ENCODE assay signal across 26 cellular contexts in the genomic region with DNA sequence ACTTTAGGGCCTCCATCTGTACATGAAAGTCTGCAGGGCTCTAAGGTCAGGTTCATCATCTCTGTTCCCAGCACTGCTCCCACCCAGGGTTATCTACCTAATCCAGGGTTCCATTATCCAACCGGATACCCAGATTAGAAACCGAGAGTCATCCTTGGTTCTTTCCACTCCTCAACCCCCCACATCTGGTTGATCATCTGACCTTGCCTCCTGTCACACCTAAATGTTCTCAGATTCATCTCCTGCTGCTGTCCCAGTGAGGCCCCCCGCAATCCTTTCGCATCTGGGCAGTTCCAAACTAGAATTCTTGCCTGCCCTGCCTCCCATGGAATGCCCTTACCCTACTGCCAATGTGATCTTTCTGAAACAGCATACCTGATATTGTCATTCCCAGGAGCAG.
DNase-seq lines count a peak whose midpoint lies in the region; ATAC-seq, FAIRE-seq and TF ChIP-seq lines count a peak whose summit lies in the region.
"Had no signal": no experiment of that assay in that cellular context is flagged by ENCODE, and none has a peak within 500 bp of the region (broad histone marks: within the 10 kb centered on the region; RNA-seq: fewer than 3 reads in every experiment).

No MANE protein-coding gene starts in this region.

- H2AFZ ChIP-seq in IMR-90 (replicated peaks; ENCODE audit: low read length, poor library complexity) (no peak overlapping the region), K562 (ENCODE audit: low read depth, low read length) (no peak overlapping the region)

- H3K27me3 Mint-ChIP-seq in activated CD4-positive, alpha-beta T cell treated with anti-CD3 and anti-CD28 coated beads, Interleukin-2, amount 10 ng/mL, durations not matched to agents 24 days and 14 days: no peaks in the 10 kb centered on the region
- H3K27me3 Mint-ChIP-seq in activated CD4-positive, alpha-beta T cell treated with anti-CD3 and anti-CD28 coated beads, Interleukin-2, amount 10 ng/mL, durations not matched to agents 7 days and 5 days: no peaks in the 10 kb centered on the region
- H3K27me3 Mint-ChIP-seq: IgD-negative memory B cell had no signal

- 100% methylated on average over 4 of the region's 4 CpGs; no CpG with 5 or more reads in 1 of the 2 experiments for WGBS in IMR-90 (ENCODE audit: extremely low coverage in 2 of 2, insufficient read length in 1 of 2), 2 experiments
- 28% methylated on average over 4 of the region's 4 CpGs for WGBS in K562 (ENCODE audit: insufficient coverage, low coverage, missing lambda C conversion rate)
- 98% methylated on average over 4 of the region's 4 CpGs for WGBS in esophagus muscularis mucosa

- no peak overlapping the region for H3K14ac ChIP-seq in IMR-90 (replicated peaks; ENCODE audit: low read depth, low read length)

- no peak for ATAC-seq in IMR-90 (ENCODE audit: low read depth)
- peak; percentile 80 for ATAC-seq in K562
- ATAC-seq in activated CD4-positive, CD25-positive, alpha-beta regulatory T cell treated with anti-CD3 and anti-CD28 coated beads, Interleukin-2, amount 50 U/mL, for 24 hours: no peak
- ATAC-seq: HCT116 had no signal

- no peak overlapping the region for H3K4me3 Mint-ChIP-seq in activated CD4-positive, alpha-beta T cell treated with anti-CD3 and anti-CD28 coated beads, Interleukin-2, amount 10 ng/mL, durations not matched to agents 24 days and 14 days
- H3K4me3 Mint-ChIP-seq in activated CD4-positive, alpha-beta T cell treated with anti-CD3 and anti-CD28 coated beads, Interleukin-2, amount 10 ng/mL, durations not matched to agents 7 days and 5 days: no peak overlapping the region
- H3K4me3 Mint-ChIP-seq: IgD-negative memory B cell had no signal

- no peaks in the 10 kb centered on the region for H4K20me1 ChIP-seq in IMR-90 (ENCODE audit: insufficient read depth, low read length)
- no peaks in the 10 kb centered on the region for H4K20me1 ChIP-seq in K562 (replicated peaks; ENCODE audit: control insufficient read depth, insufficient read depth, low read length)

- no peak overlapping the region for H4K91ac ChIP-seq in IMR-90 (ENCODE audit: insufficient read depth, low read depth, low read length)

- dilution Hi-C loops in IMR-90 (cut with HindIII; ENCODE audit: low sequenced_read_pairs, unreplicated experiment): no loop called here

- H2BK15ac ChIP-seq in IMR-90 (ENCODE audit: low read depth, low read length): no peak overlapping the region

- H3K9me3 Mint-ChIP-seq in activated CD4-positive, alpha-beta T cell treated with anti-CD3 and anti-CD28 coated beads, Interleukin-2, amount 10 ng/mL, durations not matched to agents 24 days and 14 days: no peaks in the 10 kb centered on the region
- H3K9me3 Mint-ChIP-seq in activated CD4-positive, alpha-beta T cell treated with anti-CD3 and anti-CD28 coated beads, Interleukin-2, amount 10 ng/mL, durations not matched to agents 7 days and 5 days: no peaks in the 10 kb centered on the region
- H3K9me3 Mint-ChIP-seq: IgD-negative memory B cell had no signal

- H2AK9ac ChIP-seq in IMR-90 (replicated peaks; ENCODE audit: low read depth, low read length, poor library complexity): peak overlapping the region; percentile 15

- CTCF ChIA-PET in activated CD4-positive, alpha-beta T cell treated with anti-CD3 and anti-CD28 coated beads, Interleukin-2, amount 10 ng/mL, durations not matched to agents 7 days and 5 days (lab: Charles Lee): no interaction called here
- CTCF ChIA-PET in IMR-90 (lab: Yijun Ruan, JAX): no interaction called here
- CTCF ChIA-PET in K562 (lab: Yijun Ruan, JAX; ENCODE audit: low intra/inter-chr PET ratio): no interaction called here

- H3K18ac ChIP-seq in IMR-90 (ENCODE audit: low read depth, low read length): no peak overlapping the region

- intact Hi-C loops in activated CD4-positive, alpha-beta T cell treated with anti-CD3 and anti-CD28 coated beads, Interleukin-2, amount 10 ng/mL, durations not matched to agents 24 days and 14 days (cut with micrococcal nuclease): no loop called here
- intact Hi-C loops in IMR-90 (cut with micrococcal nuclease): no loop called here
- intact Hi-C loops in K562 (cut with micrococcal nuclease): loop anchor here (5.0 kb wide), 1 partner anchor 56 kb away; no protein-coding TSS in a partner anchor
- intact Hi-C loops in esophagus muscularis mucosa (cut with DNase I): no loop called here

- DNase-seq in activated CD4-positive, alpha-beta T cell treated with anti-CD3 and anti-CD28 coated beads, Interleukin-2, amount 10 ng/mL, durations not matched to agents 24 days and 14 days: no peak
- no peak for DNase-seq in activated CD4-positive, alpha-beta T cell treated with anti-CD3 and anti-CD28 coated beads, Interleukin-2, amount 10 ng/mL, durations not matched to agents 7 days and 5 days
- DNase-seq in IMR-90: no peak
- peak; percentile 40 to 85 (median 58) for DNase-seq in K562 (ENCODE audit: extremely low read depth in 1 of 4, low spot score in 3 of 4)
- peak; percentile 64 for DNase-seq in esophagus muscularis mucosa (ENCODE audit: extremely low spot score)
- DNase-seq in stimulated activated CD4-positive, alpha-beta T cell treated with anti-CD3 and anti-CD28 coated beads, Interleukin-1b, Interleukin-23, amount 100 ng/mL, for 48 hours: no peak
- DNase-seq in GM12891 (ENCODE audit: insufficient read length, low spot score): no peak
- DNase-seq: 8988T, ACHN, Calu3, DMS79 treated with DMSO at 0.1 percent for 48 hours, GF-D8, NCI-H1092, NCI-H1417 treated with DMSO at 0.1 percent for 48 hours, NCI-H1694 treated with DMSO at 0.1 percent for 48 hours, NCI-H2081, NCI-H2227 treated with DMSO at 0.1 percent for 48 hours, NCI-H510A, NCI-H69, RPMI8226, SHP77 treated with DMSO at 0.1 percent for 48 hours had no signal

- FAIRE-seq in K562 (lab: Jason Lieb, UNC) (peak; percentile 84), GM12891 (lab: Jason Lieb, UNC) (no peak)
- FAIRE-seq: GM12892, GM19239 had no signal

- TF ChIP-seq CTCF in IMR-90 (conservative IDR thresholded peaks at IDR 0.05; ENCODE audit: low read depth, low read length) (no peak), K562 (IDR thresholded peaks at IDR 0.05 in 2 of 3, conservative IDR thresholded peaks at IDR 0.05 in 1 of 3; ENCODE audit: insufficient read depth in 2 of 3, low read depth in 1 of 3, low read length in 3 of 3) (no peak), esophagus muscularis mucosa (IDR thresholded peaks at IDR 0.05) (no peak)

- H2BK120ac ChIP-seq in IMR-90 (ENCODE audit: low read depth, low read length): no peak overlapping the region

- H3K9ac ChIP-seq in IMR-90 (ENCODE audit: low read depth, low read length): no peak overlapping the region
- no peak overlapping the region for H3K9ac ChIP-seq in K562 (ENCODE audit: insufficient read depth in 1 of 2, low read depth in 2 of 2, low read length in 2 of 2)

- peaks cover 24% of the 10 kb centered on the region for H3K9me1 ChIP-seq in IMR-90 (ENCODE audit: insufficient read depth, low read length)
- H3K9me1 ChIP-seq in K562 (ENCODE audit: control insufficient read depth, insufficient read depth, low read length): no peaks in the 10 kb centered on the region

- no peak overlapping the region for H3K4me2 ChIP-seq in IMR-90 (ENCODE audit: low read depth, low read length)
- peak overlapping the region; percentile 61; the same call in 1 of the 2 replicates for H3K4me2 ChIP-seq in K562 (ENCODE audit: insufficient read depth, low read length)

- H3K4ac ChIP-seq in IMR-90 (ENCODE audit: low read depth, low read length): no peak overlapping the region

- no peak overlapping the region for H3K56ac ChIP-seq in IMR-90 (ENCODE audit: extremely low read depth, insufficient read depth, low read length)

- in situ Hi-C loops in IMR-90 (cut with MboI; ENCODE audit: low sequenced_read_pairs): no loop called here
- in situ Hi-C loops in K562 (cut with MboI): no loop called here

- no peaks in the 10 kb centered on the region for H3K4me1 ChIP-seq in IMR-90 (ENCODE audit: control insufficient read depth, insufficient read depth, low read length)
- H3K4me1 ChIP-seq in K562 (replicated peaks in 1 of 2; ENCODE audit: control insufficient read depth in 2 of 2, insufficient read depth in 2 of 2, low read length in 2 of 2): peaks cover 8 to 30% of the 10 kb centered on the region in 2 experiments; a peak in 3 of 5 replicates
- H3K4me1 ChIP-seq in esophagus muscularis mucosa: no peaks in the 10 kb centered on the region

- H3K79me2 ChIP-seq in K562 (ENCODE audit: control insufficient read depth, insufficient read depth, low read length): no peaks in the 10 kb centered on the region

- H3K9me3 ChIP-seq in IMR-90 (ENCODE audit: control insufficient read depth, insufficient read depth, low read length) (no peaks in the 10 kb centered on the region), K562 (replicated peaks; ENCODE audit: control insufficient read depth, insufficient read depth, low read depth, low read length) (no peaks in the 10 kb centered on the region), esophagus muscularis mucosa (no peaks in the 10 kb centered on the region)

- TF ChIP-seq RAD21 in IMR-90 (IDR thresholded peaks at IDR 0.05; ENCODE audit: low read length) (no peak), K562 (CRISPR knock-in tag; conservative IDR thresholded peaks at IDR 0.05 in 1 of 2, IDR thresholded peaks at IDR 0.05 in 1 of 2) (no peak)

- peaks cover 44% of the 10 kb centered on the region for H3K36me3 ChIP-seq in IMR-90 (ENCODE audit: control insufficient read depth, insufficient read depth, low read length)
- peaks cover 59% of the 10 kb centered on the region for H3K36me3 ChIP-seq in K562 (ENCODE audit: control insufficient read depth, insufficient read depth, low read length)
- peaks cover 32 to 86% (median 73%) of the 10 kb centered on the region in 4 donors for H3K36me3 ChIP-seq in esophagus muscularis mucosa

- H3K36me3 Mint-ChIP-seq in activated CD4-positive, alpha-beta T cell treated with anti-CD3 and anti-CD28 coated beads, Interleukin-2, amount 10 ng/mL, durations not matched to agents 24 days and 14 days (ENCODE audit: low read depth): peaks cover 43% of the 10 kb centered on the region
- peaks cover 16% of the 10 kb centered on the region for H3K36me3 Mint-ChIP-seq in activated CD4-positive, alpha-beta T cell treated with anti-CD3 and anti-CD28 coated beads, Interleukin-2, amount 10 ng/mL, durations not matched to agents 7 days and 5 days (ENCODE audit: low read depth)

- POLR2A ChIA-PET in activated CD4-positive, alpha-beta T cell treated with anti-CD3 and anti-CD28 coated beads, Interleukin-2, amount 10 ng/mL, durations not matched to agents 7 days and 5 days (lab: Charles Lee): no interaction called here
- POLR2A ChIA-PET in IMR-90 (lab: Charles Lee; ENCODE audit: unreplicated experiment): no interaction called here
- POLR2A ChIA-PET in K562 (lab: Yijun Ruan, JAX): interaction anchor here (0.6 to 0.8 kb wide), 3 partner anchors 39 to 105 kb away, joined by 3 to 4 read pairs (median 3); no protein-coding TSS in a partner anchor

- H3K27me3 ChIP-seq in IMR-90 (ENCODE audit: control insufficient read depth, insufficient read depth, low read length): no peaks in the 10 kb centered on the region
- no peaks in the 10 kb centered on the region for H3K27me3 ChIP-seq in K562 (ENCODE audit: control insufficient read depth in 2 of 2, insufficient read depth in 2 of 2, low read length in 2 of 2)
- no peaks in the 10 kb centered on the region for H3K27me3 ChIP-seq in esophagus muscularis mucosa

- H3K23ac ChIP-seq in IMR-90 (ENCODE audit: low read depth, low read length): no peak overlapping the region

- peak; percentile 92 for TF ChIP-seq EP300 in K562 (IDR thresholded peaks at IDR 0.05; ENCODE audit: low read length)
- TF ChIP-seq EP300 in esophagus muscularis mucosa (IDR thresholded peaks at IDR 0.05): no peak

- no peak overlapping the region for H4K5ac ChIP-seq in IMR-90 (ENCODE audit: low read depth, low read length)

- H4K8ac ChIP-seq in IMR-90 (ENCODE audit: low read depth in 2 of 2, low read length in 2 of 2): no peak overlapping the region

- H2BK5ac ChIP-seq in IMR-90 (ENCODE audit: low read depth, low read length, poor library complexity, severe bottlenecking): no peak overlapping the region

- no peak overlapping the region for H3K27ac ChIP-seq in IMR-90 (ENCODE audit: insufficient read depth, low read length)
- no peak overlapping the region; the same call in 2 of the 3 replicates for H3K27ac ChIP-seq in K562 (ENCODE audit: extremely low read depth, low read depth, low read length)
- no peak overlapping the region for H3K27ac ChIP-seq in esophagus muscularis mucosa (replicated peaks in 1 of 4)

- peaks cover 21% of the 10 kb centered on the region for H3K4me1 Mint-ChIP-seq in activated CD4-positive, alpha-beta T cell treated with anti-CD3 and anti-CD28 coated beads, Interleukin-2, amount 10 ng/mL, durations not matched to agents 24 days and 14 days
- no peaks in the 10 kb centered on the region for H3K4me1 Mint-ChIP-seq in activated CD4-positive, alpha-beta T cell treated with anti-CD3 and anti-CD28 coated beads, Interleukin-2, amount 10 ng/mL, durations not matched to agents 7 days and 5 days
- H3K4me1 Mint-ChIP-seq: IgD-negative memory B cell had no signal

- H2AK5ac ChIP-seq in IMR-90 (ENCODE audit: low read depth, low read length): no peak overlapping the region

- TF ChIP-seq POLR2A in IMR-90 (IDR thresholded peaks at IDR 0.05; ENCODE audit: low read depth, low read length): no peak
- TF ChIP-seq POLR2A in K562 (conservative IDR thresholded peaks at IDR 0.05): no peak
- no peak for TF ChIP-seq POLR2A in esophagus muscularis mucosa (IDR thresholded peaks at IDR 0.05; ENCODE audit: low read depth)
- TF ChIP-seq POLR2A in GM12891 (IDR thresholded peaks at IDR 0.05; ENCODE audit: low read depth, low read length): no peak

- H3K79me1 ChIP-seq in IMR-90 (ENCODE audit: low read depth in 1 of 2, low read length in 2 of 2): peaks cover 6 to 18% of the 10 kb centered on the region in 2 experiments

- H2BK20ac ChIP-seq in IMR-90 (ENCODE audit: low read depth, low read length): no peak overlapping the region

- no TSS peak for BruUV-seq in IMR-90 (replicated peaks; lab: Mats Ljungman, UMichigan)
- BruUV-seq in K562 (replicated peaks; lab: Mats Ljungman, UMichigan): no TSS peak

- peak overlapping the region; percentile 35 for H3K27ac Mint-ChIP-seq in activated CD4-positive, alpha-beta T cell treated with anti-CD3 and anti-CD28 coated beads, Interleukin-2, amount 10 ng/mL, durations not matched to agents 24 days and 14 days
- H3K27ac Mint-ChIP-seq in activated CD4-positive, alpha-beta T cell treated with anti-CD3 and anti-CD28 coated beads, Interleukin-2, amount 10 ng/mL, durations not matched to agents 7 days and 5 days: no peak overlapping the region
- H3K27ac Mint-ChIP-seq: IgD-negative memory B cell had no signal

- no peak overlapping the region for H3K4me3 ChIP-seq in IMR-90 (ENCODE audit: insufficient read depth, low read depth, low read length)
- no peak overlapping the region for H3K4me3 ChIP-seq in K562
- no peak overlapping the region for H3K4me3 ChIP-seq in esophagus muscularis mucosa

Comparison
In these comparisons a context has a peak if more than half of its experiments do, and no peak if none do; other contexts are left out.
1. DNase-seq: peak in K562 (4 of 4) and esophagus muscularis mucosa (single experiment); none in activated CD4-positive, alpha-beta T cell treated with anti-CD3 and anti-CD28 coated beads, Interleukin-2, amount 10 ng/mL, durations not matched to agents 24 days and 14 days (single experiment), activated CD4-positive, alpha-beta T cell treated with anti-CD3 and anti-CD28 coated beads, Interleukin-2, amount 10 ng/mL, durations not matched to agents 7 days and 5 days (single experiment), IMR-90 (single experiment), stimulated activated CD4-positive, alpha-beta T cell treated with anti-CD3 and anti-CD28 coated beads, Interleukin-1b, Interleukin-23, amount 100 ng/mL, for 48 hours (single experiment) and GM12891 (single experiment).